Comparison of ENCODE assay signal across 19 cellular contexts in the genomic region with DNA sequence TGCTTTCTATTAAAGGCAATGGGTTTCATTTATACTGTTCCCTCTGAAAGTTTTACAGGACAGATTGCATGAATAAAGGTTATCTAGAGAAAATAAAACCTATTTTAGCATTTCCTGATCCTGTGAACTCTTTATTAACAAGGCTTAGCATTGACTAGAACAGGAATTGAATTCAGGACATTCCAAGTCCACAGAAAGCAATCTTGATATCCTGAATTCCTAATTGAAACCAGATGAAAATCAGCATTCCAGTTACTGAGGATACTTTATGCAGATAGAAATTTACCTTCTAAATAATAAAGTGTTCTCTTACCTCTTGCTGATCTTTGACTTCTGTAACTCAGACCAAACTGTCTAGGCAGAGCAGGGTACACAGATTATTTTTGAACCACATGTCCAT.
DNase-seq lines count a peak whose midpoint lies in the region; ATAC-seq and TF ChIP-seq lines count a peak whose summit lies in the region.
"Had no signal": no experiment of that assay in that cellular context is flagged by ENCODE, and none has a peak within 500 bp of the region (broad histone marks: within the 10 kb centered on the region; RNA-seq: fewer than 3 reads in every experiment).

No MANE protein-coding gene starts in this region.

- no peaks in the 10 kb centered on the region for H3K36me3 Mint-ChIP-seq in stimulated activated memory B cell treated with anti-CD40 and anti-IgM and Interleukin-4, amounts not matched to agents 10 μg/mL and 1 μg/mL and 100 μg/mL, for 72 hours
- H3K36me3 Mint-ChIP-seq: CD4-positive, CD25-positive, alpha-beta regulatory T cell; CD8-positive, alpha-beta memory T cell; IgD-negative memory B cell had no signal

- no peak overlapping the region for H3K4me3 Mint-ChIP-seq in stimulated activated memory B cell treated with anti-CD40 and anti-IgM and Interleukin-4, amounts not matched to agents 10 μg/mL and 1 μg/mL and 100 μg/mL, for 72 hours
- H3K4me3 Mint-ChIP-seq: CD4-positive, CD25-positive, alpha-beta regulatory T cell; CD8-positive, alpha-beta memory T cell; H9; IgD-negative memory B cell had no signal

- no peak overlapping the region for H3K4me3 ChIP-seq in fibroblast of pulmonary artery (replicated peaks; ENCODE audit: low read depth, low read length)
- H3K4me3 ChIP-seq: A549 had no signal

- no peak for TF ChIP-seq CTCF in fibroblast of pulmonary artery (IDR thresholded peaks at IDR 0.05; ENCODE audit: low read length, missing control alignments)

- no peaks in the 10 kb centered on the region for H3K4me1 Mint-ChIP-seq in stimulated activated memory B cell treated with anti-CD40 and anti-IgM and Interleukin-4, amounts not matched to agents 10 μg/mL and 1 μg/mL and 100 μg/mL, for 72 hours
- H3K4me1 Mint-ChIP-seq: CD4-positive, CD25-positive, alpha-beta regulatory T cell; CD8-positive, alpha-beta memory T cell had no signal

- DNase-seq in AG08395 (ENCODE audit: low spot score): peak; percentile 37
- DNase-seq in EH (ENCODE audit: low read depth): peak; percentile 55
- peak; percentile 20 for DNase-seq in RPMI7951 (ENCODE audit: low read depth)
- DNase-seq in fibroblast of pulmonary artery (ENCODE audit: low read depth): peak; percentile 14
- no peak for DNase-seq in NCI-H526 (lab: John Stamatoyannopoulos, UW)
- no peak for DNase-seq in NCI-H345 treated with DMSO at 0.1 percent for 48 hours (lab: John Stamatoyannopoulos, UW; ENCODE audit: unreplicated experiment)
- DNase-seq: BE2C; C1 segment of cervical spinal cord; Caco-2; CD4-positive, CD25-positive, alpha-beta regulatory T cell; CD8-positive, alpha-beta memory T cell; DMS79; H9; KBM-7 had no signal

- ATAC-seq in stimulated activated memory B cell treated with anti-CD40 and anti-IgM and Interleukin-4, amounts not matched to agents 10 μg/mL and 1 μg/mL and 100 μg/mL, for 72 hours: no peak
- no peak for ATAC-seq in GM21526 (IDR thresholded peaks at IDR 0.05; ENCODE audit: low FRiP score, unreplicated experiment)
- ATAC-seq: A549, HepG2 had no signal

- no peaks in the 10 kb centered on the region for H3K9me3 Mint-ChIP-seq in stimulated activated memory B cell treated with anti-CD40 and anti-IgM and Interleukin-4, amounts not matched to agents 10 μg/mL and 1 μg/mL and 100 μg/mL, for 72 hours
- H3K9me3 Mint-ChIP-seq: CD4-positive, CD25-positive, alpha-beta regulatory T cell; H9; IgD-negative memory B cell had no signal

- no peaks in the 10 kb centered on the region for H3K27me3 Mint-ChIP-seq in stimulated activated memory B cell treated with anti-CD40 and anti-IgM and Interleukin-4, amounts not matched to agents 10 μg/mL and 1 μg/mL and 100 μg/mL, for 72 hours

- H3K27ac Mint-ChIP-seq in stimulated activated memory B cell treated with anti-CD40 and anti-IgM and Interleukin-4, amounts not matched to agents 10 μg/mL and 1 μg/mL and 100 μg/mL, for 72 hours: no peak overlapping the region
- H3K27ac Mint-ChIP-seq: CD4-positive, CD25-positive, alpha-beta regulatory T cell; CD8-positive, alpha-beta memory T cell; H9; IgD-negative memory B cell had no signal

Comparison
In these comparisons a context has a peak if more than half of its experiments do, and no peak if none do; other contexts are left out.
1. DNase-seq: peak in AG08395 (single experiment), EH (single experiment), RPMI7951 (single experiment) and fibroblast of pulmonary artery (single experiment); none in NCI-H526 (0 of 2) and NCI-H345 treated with DMSO at 0.1 percent for 48 hours (single experiment).